Comparison of ENCODE assay signal across 25 cellular contexts in genomic region chr4:74734995-74735394, GRCh38. TPM values are rescaled to one million over a fixed set of nuclear protein-coding genes. Genes with fewer than 3 reads are reported as not detected.
"Had no signal": no experiment of that assay in that cellular context is flagged by ENCODE, and none has a peak within 500 bp of the region (broad histone marks: within the 10 kb centered on the region; RNA-seq: fewer than 3 reads in every experiment).

No MANE protein-coding gene starts in this region.

- DNase-seq: colonic mucosa; cortex of kidney; effector CD8-positive, alpha-beta T cell; effector memory CD8-positive, alpha-beta T cell; endodermal cell; foreskin keratinocyte; heart left ventricle; hypothalamus; immature natural killer cell; islet precursor cell; left cardiac atrium; left lung; left ventricle myocardium superior; lower lobe of right lung; mesenchymal stem cell; mucosa of descending colon; naive B cell had no signal

- H3K9me3 ChIP-seq: colonic mucosa, esophagus muscularis mucosa, gastroesophageal sphincter, heart left ventricle, left lung, lower lobe of right lung, mucosa of descending colon had no signal

- H3K36me3 ChIP-seq: colonic mucosa, esophagus muscularis mucosa, gastroesophageal sphincter, heart left ventricle, left lung, lower lobe of right lung had no signal

- H3K79me2 ChIP-seq: hepatocyte had no signal

- H3K4me1 ChIP-seq: colonic mucosa, esophagus muscularis mucosa, foreskin keratinocyte, heart left ventricle, left lung, lower lobe of right lung had no signal

- H3K4me3 ChIP-seq: colonic mucosa, esophagus muscularis mucosa, gastroesophageal sphincter, heart left ventricle, hepatocyte, left lung, lower lobe of right lung, mucosa of descending colon had no signal

- ATAC-seq: effector memory CD8-positive, alpha-beta T cell; foreskin keratinocyte; gastroesophageal sphincter; heart left ventricle; left cardiac atrium; left lung; left ventricle myocardium superior; lower lobe of right lung; mucosa of descending colon had no signal

- H3K27me3 ChIP-seq: colonic mucosa, esophagus muscularis mucosa, gastroesophageal sphincter, heart left ventricle, hepatocyte, left lung had no signal

- FAIRE-seq: endometrium, frontal cortex had no signal

- H3K4me2 ChIP-seq: hepatocyte had no signal

- H2AFZ ChIP-seq: hepatocyte had no signal

- H3K27ac ChIP-seq: colonic mucosa, epithelial cell of prostate, esophagus muscularis mucosa, foreskin keratinocyte, gastroesophageal sphincter, heart left ventricle, hepatocyte, left lung, lower lobe of right lung had no signal

RNA-seq across cellular contexts. Expression of gene BTC, which starts 59.3 kb away (rescaled TPM):
- total RNA-seq: dermis microvascular lymphatic vessel endothelial cell, frontal cortex, lung microvascular endothelial cell had no signal
- polyA plus RNA-seq: immature natural killer cell had no signal
